ENCODE assay signal across 1 cellular context in genomic region chr19:10419646-10420443, GRCh38.
TF ChIP-seq lines count a peak whose summit lies in the region.

No MANE protein-coding gene starts in this region.

TF ChIP-seq in HepG2, 621 proteins besides CTCF, POLR2A, EP300 and RAD21:
- no peak for TF ChIP-seq ZNF280B (CRISPR knock-in tag; IDR thresholded peaks at IDR 0.05; ENCODE audit: borderline replicate concordance)
- TF ChIP-seq TRAFD1 (CRISPR knock-in tag; IDR thresholded peaks at IDR 0.05; ENCODE audit: borderline replicate concordance), result no peak
- peak; percentile 76 for TF ChIP-seq ZNF652 (CRISPR knock-in tag; IDR thresholded peaks at IDR 0.05; ENCODE audit: borderline replicate concordance, low read depth)
- no peak for TF ChIP-seq ZNF550 (CRISPR knock-in tag; IDR thresholded peaks at IDR 0.05; ENCODE audit: borderline replicate concordance)
- TF ChIP-seq, protein P1, sequence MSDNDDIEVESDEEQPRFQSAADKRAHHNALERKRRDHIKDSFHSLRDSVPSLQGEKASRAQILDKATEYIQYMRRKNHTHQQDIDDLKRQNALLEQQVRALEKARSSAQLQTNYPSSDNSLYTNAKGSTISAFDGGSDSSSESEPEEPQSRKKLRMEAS (IDR thresholded peaks at IDR 0.05), result peak; percentile 47; the same call in 1 of the 2 replicates
- no peak for TF ChIP-seq HES4 (CRISPR knock-in tag; IDR thresholded peaks at IDR 0.05; ENCODE audit: borderline replicate concordance)
- no peak for TF ChIP-seq ZBTB7B (CRISPR knock-in tag; IDR thresholded peaks at IDR 0.05)
- TF ChIP-seq ZSCAN29 (CRISPR knock-in tag; conservative IDR thresholded peaks at IDR 0.05), result no peak
- no peak for TF ChIP-seq KLF12 (CRISPR knock-in tag; IDR thresholded peaks at IDR 0.05; ENCODE audit: borderline replicate concordance)
- no peak for TF ChIP-seq AGO1 (IDR thresholded peaks at IDR 0.05; ENCODE audit: low read depth, low read length, poor library complexity, severe bottlenecking)
- TF ChIP-seq EED (CRISPR knock-in tag; IDR thresholded peaks at IDR 0.05), result no peak
- no peak for TF ChIP-seq ZNF776 (CRISPR knock-in tag; IDR thresholded peaks at IDR 0.05)
- TF ChIP-seq FOSL1 (CRISPR knock-in tag; IDR thresholded peaks at IDR 0.05; ENCODE audit: borderline replicate concordance), result no peak
- 0 out of 2 replicates have a peak, but pooled peaks have one; percentile 6 for TF ChIP-seq BHLHE40 (IDR thresholded peaks at IDR 0.05; ENCODE audit: low read length)
- no peak for TF ChIP-seq SMAD1 (CRISPR knock-in tag; IDR thresholded peaks at IDR 0.05; ENCODE audit: borderline replicate concordance, low read depth)
- TF ChIP-seq ZNF687 (CRISPR knock-in tag; IDR thresholded peaks at IDR 0.05), result peak; percentile 34; the same call in 1 of the 2 replicates
- TF ChIP-seq NFATC3 (CRISPR knock-in tag; IDR thresholded peaks at IDR 0.05), result no peak
- no peak for TF ChIP-seq CHCHD3 (CRISPR knock-in tag; IDR thresholded peaks at IDR 0.05)
- TF ChIP-seq ZBTB38 (CRISPR knock-in tag; IDR thresholded peaks at IDR 0.05), result no peak
- TF ChIP-seq RXRA (CRISPR knock-in tag; IDR thresholded peaks at IDR 0.05), result no peak
- TF ChIP-seq PCBP2 (optimal IDR thresholded peaks at IDR 0.05; ENCODE audit: low read depth, low read length, poor library complexity, severe bottlenecking), result no peak
- no peak for TF ChIP-seq NFE2 (CRISPR knock-in tag; IDR thresholded peaks at IDR 0.05)
- TF ChIP-seq RARA (CRISPR knock-in tag; IDR thresholded peaks at IDR 0.05), result no peak
- TF ChIP-seq ZNF367 (CRISPR knock-in tag; IDR thresholded peaks at IDR 0.05; ENCODE audit: borderline replicate concordance), result no peak
- TF ChIP-seq, protein P2, sequence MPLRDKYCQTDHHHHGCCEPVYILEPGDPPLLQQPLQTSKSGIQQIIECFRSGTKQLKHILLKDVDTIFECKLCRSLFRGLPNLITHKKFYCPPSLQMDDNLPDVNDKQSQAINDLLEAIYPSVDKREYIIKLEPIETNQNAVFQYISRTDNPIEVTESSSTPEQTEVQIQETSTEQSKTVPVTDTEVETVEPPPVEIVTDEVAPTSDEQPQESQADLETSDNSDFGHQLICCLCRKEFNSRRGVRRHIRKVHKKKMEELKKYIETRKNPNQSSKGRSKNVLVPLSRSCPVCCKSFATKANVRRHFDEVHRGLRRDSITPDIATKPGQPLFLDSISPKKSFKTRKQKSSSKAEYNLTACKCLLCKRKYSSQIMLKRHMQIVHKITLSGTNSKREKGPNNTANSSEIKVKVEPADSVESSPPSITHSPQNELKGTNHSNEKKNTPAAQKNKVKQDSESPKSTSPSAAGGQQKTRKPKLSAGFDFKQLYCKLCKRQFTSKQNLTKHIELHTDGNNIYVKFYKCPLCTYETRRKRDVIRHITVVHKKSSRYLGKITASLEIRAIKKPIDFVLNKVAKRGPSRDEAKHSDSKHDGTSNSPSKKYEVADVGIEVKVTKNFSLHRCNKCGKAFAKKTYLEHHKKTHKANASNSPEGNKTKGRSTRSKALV (CRISPR knock-in tag; IDR thresholded peaks at IDR 0.05), result peak; percentile 95; the same call in 1 of the 2 replicates
- TF ChIP-seq ESRRA (CRISPR knock-in tag; IDR thresholded peaks at IDR 0.05; ENCODE audit: low read depth), result no peak
- no peak for TF ChIP-seq ZBTB8A (CRISPR knock-in tag; IDR thresholded peaks at IDR 0.05; ENCODE audit: borderline replicate concordance, low read depth)
- TF ChIP-seq, protein P3, sequence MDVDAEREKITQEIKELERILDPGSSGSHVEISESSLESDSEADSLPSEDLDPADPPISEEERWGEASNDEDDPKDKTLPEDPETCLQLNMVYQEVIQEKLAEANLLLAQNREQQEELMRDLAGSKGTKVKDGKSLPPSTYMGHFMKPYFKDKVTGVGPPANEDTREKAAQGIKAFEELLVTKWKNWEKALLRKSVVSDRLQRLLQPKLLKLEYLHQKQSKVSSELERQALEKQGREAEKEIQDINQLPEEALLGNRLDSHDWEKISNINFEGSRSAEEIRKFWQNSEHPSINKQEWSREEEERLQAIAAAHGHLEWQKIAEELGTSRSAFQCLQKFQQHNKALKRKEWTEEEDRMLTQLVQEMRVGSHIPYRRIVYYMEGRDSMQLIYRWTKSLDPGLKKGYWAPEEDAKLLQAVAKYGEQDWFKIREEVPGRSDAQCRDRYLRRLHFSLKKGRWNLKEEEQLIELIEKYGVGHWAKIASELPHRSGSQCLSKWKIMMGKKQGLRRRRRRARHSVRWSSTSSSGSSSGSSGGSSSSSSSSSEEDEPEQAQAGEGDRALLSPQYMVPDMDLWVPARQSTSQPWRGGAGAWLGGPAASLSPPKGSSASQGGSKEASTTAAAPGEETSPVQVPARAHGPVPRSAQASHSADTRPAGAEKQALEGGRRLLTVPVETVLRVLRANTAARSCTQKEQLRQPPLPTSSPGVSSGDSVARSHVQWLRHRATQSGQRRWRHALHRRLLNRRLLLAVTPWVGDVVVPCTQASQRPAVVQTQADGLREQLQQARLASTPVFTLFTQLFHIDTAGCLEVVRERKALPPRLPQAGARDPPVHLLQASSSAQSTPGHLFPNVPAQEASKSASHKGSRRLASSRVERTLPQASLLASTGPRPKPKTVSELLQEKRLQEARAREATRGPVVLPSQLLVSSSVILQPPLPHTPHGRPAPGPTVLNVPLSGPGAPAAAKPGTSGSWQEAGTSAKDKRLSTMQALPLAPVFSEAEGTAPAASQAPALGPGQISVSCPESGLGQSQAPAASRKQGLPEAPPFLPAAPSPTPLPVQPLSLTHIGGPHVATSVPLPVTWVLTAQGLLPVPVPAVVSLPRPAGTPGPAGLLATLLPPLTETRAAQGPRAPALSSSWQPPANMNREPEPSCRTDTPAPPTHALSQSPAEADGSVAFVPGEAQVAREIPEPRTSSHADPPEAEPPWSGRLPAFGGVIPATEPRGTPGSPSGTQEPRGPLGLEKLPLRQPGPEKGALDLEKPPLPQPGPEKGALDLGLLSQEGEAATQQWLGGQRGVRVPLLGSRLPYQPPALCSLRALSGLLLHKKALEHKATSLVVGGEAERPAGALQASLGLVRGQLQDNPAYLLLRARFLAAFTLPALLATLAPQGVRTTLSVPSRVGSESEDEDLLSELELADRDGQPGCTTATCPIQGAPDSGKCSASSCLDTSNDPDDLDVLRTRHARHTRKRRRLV (CRISPR knock-in tag; IDR thresholded peaks at IDR 0.05), result no peak
- peak; percentile 100 for TF ChIP-seq EZH2 (conservative IDR thresholded peaks at IDR 0.05; ENCODE audit: low read depth, low read length)
- TF ChIP-seq, protein P4, sequence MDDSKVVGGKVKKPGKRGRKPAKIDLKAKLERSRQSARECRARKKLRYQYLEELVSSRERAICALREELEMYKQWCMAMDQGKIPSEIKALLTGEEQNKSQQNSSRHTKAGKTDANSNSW (CRISPR knock-in tag; IDR thresholded peaks at IDR 0.05; ENCODE audit: borderline replicate concordance), result no peak
- TF ChIP-seq ZNF24 (IDR thresholded peaks at IDR 0.05), result no peak
- TF ChIP-seq HOXA5 (CRISPR knock-in tag; IDR thresholded peaks at IDR 0.05), result no peak
- TF ChIP-seq, protein P5, sequence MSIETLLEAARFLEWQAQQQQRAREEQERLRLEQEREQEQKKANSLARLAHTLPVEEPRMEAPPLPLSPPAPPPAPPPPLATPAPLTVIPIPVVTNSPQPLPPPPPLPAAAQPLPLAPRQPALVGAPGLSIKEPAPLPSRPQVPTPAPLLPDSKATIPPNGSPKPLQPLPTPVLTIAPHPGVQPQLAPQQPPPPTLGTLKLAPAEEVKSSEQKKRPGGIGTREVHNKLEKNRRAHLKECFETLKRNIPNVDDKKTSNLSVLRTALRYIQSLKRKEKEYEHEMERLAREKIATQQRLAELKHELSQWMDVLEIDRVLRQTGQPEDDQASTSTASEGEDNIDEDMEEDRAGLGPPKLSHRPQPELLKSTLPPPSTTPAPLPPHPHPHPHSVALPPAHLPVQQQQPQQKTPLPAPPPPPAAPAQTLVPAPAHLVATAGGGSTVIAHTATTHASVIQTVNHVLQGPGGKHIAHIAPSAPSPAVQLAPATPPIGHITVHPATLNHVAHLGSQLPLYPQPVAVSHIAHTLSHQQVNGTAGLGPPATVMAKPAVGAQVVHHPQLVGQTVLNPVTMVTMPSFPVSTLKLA (IDR thresholded peaks at IDR 0.05), result peak; percentile 72
TF ChIP-seq in HepG2: peak in this region for 7.
